Comparison of ENCODE assay signal across 16 cellular contexts in genomic region chr1:226640737-226641136, GRCh38.
DNase-seq lines count a peak whose midpoint lies in the region; ATAC-seq and TF ChIP-seq lines count a peak whose summit lies in the region.
"Had no signal": no experiment of that assay in that cellular context is flagged by ENCODE, and none has a peak within 500 bp of the region (broad histone marks: within the 10 kb centered on the region; RNA-seq: fewer than 3 reads in every experiment).

No MANE protein-coding gene starts in this region.

- no peaks in the 10 kb centered on the region for H3K27me3 ChIP-seq in CD4-positive, CD25-positive, alpha-beta regulatory T cell (ENCODE audit: control insufficient read depth, insufficient read depth, low read length)
- H3K27me3 ChIP-seq in endodermal cell (ENCODE audit: control insufficient read depth, insufficient read depth, low read length, poor library complexity, severe bottlenecking), result no peaks in the 10 kb centered on the region
- H3K27me3 ChIP-seq: ovary, SJSA1, testis had no signal

- no peaks in the 10 kb centered on the region for H3K9me3 ChIP-seq in CD4-positive, CD25-positive, alpha-beta regulatory T cell (ENCODE audit: control insufficient read depth in 2 of 2, low read length in 2 of 2)
- no peaks in the 10 kb centered on the region for H3K9me3 ChIP-seq in HEK293 (ENCODE audit: control insufficient read depth, insufficient read depth, low read depth, low read length)
- no peaks in the 10 kb centered on the region for H3K9me3 ChIP-seq in endodermal cell (ENCODE audit: control insufficient read depth, low read length)
- H3K9me3 ChIP-seq: ovary, SJSA1, testis had no signal

- H3K4me3 Mint-ChIP-seq in CD4-positive, CD25-positive, alpha-beta regulatory T cell, result peak overlapping the region in 1 of 4 donors; percentile 32
- no peak overlapping the region for H3K4me3 Mint-ChIP-seq in endothelial cell (ENCODE audit: unreplicated experiment)
- no peak overlapping the region for H3K4me3 Mint-ChIP-seq in endodermal cell
- H3K4me3 Mint-ChIP-seq: activated CD4-positive, alpha-beta memory T cell treated with anti-CD3 and anti-CD28 coated beads, Interleukin-2, amount 10 ng/mL, durations not matched to agents 7 days and 5 days; activated T-helper 17 cell treated with anti-CD3 and anti-CD28 coated beads, Interleukin-2, amount 50 U/mL, for 72 hours had no signal

- intact Hi-C loops in posterior cingulate gyrus (cut with DNase I), result no loop called here

- peaks cover 65% of the 10 kb centered on the region for H3K36me3 ChIP-seq in CD4-positive, CD25-positive, alpha-beta regulatory T cell (ENCODE audit: control insufficient read depth, insufficient read depth, low read length)
- peaks cover 0 to 11% of the 10 kb centered on the region in 2 experiments; a peak in 2 of 3 replicates for H3K36me3 ChIP-seq in HEK293 (ENCODE audit: control insufficient read depth in 2 of 2, insufficient read depth in 1 of 2, low read length in 2 of 2)
- H3K36me3 ChIP-seq in endodermal cell (ENCODE audit: control insufficient read depth, insufficient read depth, low read length), result peaks cover 15% of the 10 kb centered on the region
- H3K36me3 ChIP-seq: ovary, SJSA1 had no signal

- no peak overlapping the region for H3K9ac ChIP-seq in endodermal cell (ENCODE audit: extremely low read depth, low read length, poor library complexity, severe bottlenecking)

- DNase-seq in CD4-positive, CD25-positive, alpha-beta regulatory T cell, result no peak
- DNase-seq in endothelial cell (ENCODE audit: low spot score) (no peak), posterior cingulate gyrus (peak in 6 of 10 donors; percentile 5 to 62 (median 36)), NCI-H1048 (lab: John Stamatoyannopoulos, UW) (no peak), HPDE6-E6E7 (ENCODE audit: extremely low spot score) (no peak), endodermal cell (no peak)
- DNase-seq: activated CD4-positive, alpha-beta memory T cell treated with anti-CD3 and anti-CD28 coated beads, Interleukin-2, amount 10 ng/mL, durations not matched to agents 7 days and 5 days; C1 segment of cervical spinal cord; NCI-H2029; testis had no signal

- peaks cover 4 to 65% (median 32%) of the 10 kb centered on the region in 4 donors for H3K4me1 Mint-ChIP-seq in CD4-positive, CD25-positive, alpha-beta regulatory T cell
- peaks cover 27% of the 10 kb centered on the region for H3K4me1 Mint-ChIP-seq in endothelial cell (ENCODE audit: unreplicated experiment)
- H3K4me1 Mint-ChIP-seq in endodermal cell, result peaks cover 1% of the 10 kb centered on the region

- H3K27ac Mint-ChIP-seq in CD4-positive, CD25-positive, alpha-beta regulatory T cell, result peak overlapping the region in 2 of 3 donors; percentile 37 to 91
- H3K27ac Mint-ChIP-seq in endothelial cell (ENCODE audit: unreplicated experiment), result peak overlapping the region; percentile 80
- H3K27ac Mint-ChIP-seq in endodermal cell, result no peak overlapping the region
- H3K27ac Mint-ChIP-seq: activated CD4-positive, alpha-beta memory T cell treated with anti-CD3 and anti-CD28 coated beads, Interleukin-2, amount 10 ng/mL, durations not matched to agents 7 days and 5 days had no signal

- H3K36me3 Mint-ChIP-seq in CD4-positive, CD25-positive, alpha-beta regulatory T cell, result peaks cover 11% of the 10 kb centered on the region
- H3K36me3 Mint-ChIP-seq in endothelial cell (ENCODE audit: low read depth, unreplicated experiment), result peaks cover 46% of the 10 kb centered on the region
- peaks cover 49% of the 10 kb centered on the region for H3K36me3 Mint-ChIP-seq in endodermal cell (ENCODE audit: low read depth)

- no peaks in the 10 kb centered on the region for H3K27me3 Mint-ChIP-seq in CD4-positive, CD25-positive, alpha-beta regulatory T cell
- H3K27me3 Mint-ChIP-seq in endothelial cell (ENCODE audit: unreplicated experiment), result peaks cover 15% of the 10 kb centered on the region
- H3K27me3 Mint-ChIP-seq in endodermal cell (ENCODE audit: insufficient read depth), result no peaks in the 10 kb centered on the region
- H3K27me3 Mint-ChIP-seq: activated CD4-positive, alpha-beta memory T cell treated with anti-CD3 and anti-CD28 coated beads, Interleukin-2, amount 10 ng/mL, durations not matched to agents 7 days and 5 days; activated T-helper 17 cell treated with anti-CD3 and anti-CD28 coated beads, Interleukin-2, amount 50 U/mL, for 72 hours had no signal

- no peak overlapping the region for H3K4me3 ChIP-seq in CD4-positive, CD25-positive, alpha-beta regulatory T cell (ENCODE audit: low read depth, low read length)
- no peak overlapping the region for H3K4me3 ChIP-seq in HEK293 (ENCODE audit: low read depth, low read length)
- H3K4me3 ChIP-seq in endodermal cell (ENCODE audit: low read length), result no peak overlapping the region
- H3K4me3 ChIP-seq: lung, ovary, SJSA1, testis had no signal

- POLR2A ChIA-PET in HEK293 (lab: Yijun Ruan, JAX), result no interaction called here

- peaks cover 52% of the 10 kb centered on the region for H3K4me1 ChIP-seq in CD4-positive, CD25-positive, alpha-beta regulatory T cell (ENCODE audit: control insufficient read depth, insufficient read depth, low read length, poor library complexity, severe bottlenecking)
- 0 out of 2 replicates have a peak, but pooled peaks cover 3% of the 10 kb centered on the region for H3K4me1 ChIP-seq in HEK293 (ENCODE audit: control insufficient read depth, insufficient read depth, low read length)
- no peaks in the 10 kb centered on the region for H3K4me1 ChIP-seq in endodermal cell (ENCODE audit: control insufficient read depth, insufficient read depth, low read length)

- TF ChIP-seq CTCF in HEK293 (tag by site-specific recombination; IDR thresholded peaks at IDR 0.05) (no peak), endothelial cell (IDR thresholded peaks at IDR 0.05; ENCODE audit: unreplicated experiment) (no peak), endodermal cell (conservative IDR thresholded peaks at IDR 0.05) (no peak)

- 86 to 89% methylated on average over 9 to 11 of the region's 11 CpGs for WGBS in endodermal cell (ENCODE audit: insufficient coverage in 1 of 2, insufficient read length in 1 of 2), 2 experiments

- no peak for ATAC-seq in CD4-positive, CD25-positive, alpha-beta regulatory T cell (ENCODE audit: low read depth in 2 of 2)
- ATAC-seq: activated T-helper 17 cell treated with anti-CD3 and anti-CD28 coated beads, Interleukin-2, amount 50 U/mL, for 72 hours; HCT116 had no signal

- CTCF ChIA-PET in HEK293 (lab: Yijun Ruan, JAX), result interaction anchor here (0.6 to 2.3 kb wide), 9 partner anchors 8 to 734 kb away, joined by 3 to 9 read pairs (median 3); no protein-coding TSS in a partner anchor

- no peaks in the 10 kb centered on the region for H3K9me3 Mint-ChIP-seq in CD4-positive, CD25-positive, alpha-beta regulatory T cell
- no peaks in the 10 kb centered on the region for H3K9me3 Mint-ChIP-seq in endothelial cell (ENCODE audit: unreplicated experiment)
- H3K9me3 Mint-ChIP-seq in endodermal cell, result no peaks in the 10 kb centered on the region
- H3K9me3 Mint-ChIP-seq: activated CD4-positive, alpha-beta memory T cell treated with anti-CD3 and anti-CD28 coated beads, Interleukin-2, amount 10 ng/mL, durations not matched to agents 7 days and 5 days; activated T-helper 17 cell treated with anti-CD3 and anti-CD28 coated beads, Interleukin-2, amount 50 U/mL, for 72 hours had no signal

- no peak overlapping the region for H3K27ac ChIP-seq in CD4-positive, CD25-positive, alpha-beta regulatory T cell (ENCODE audit: insufficient read depth, low read length, poor library complexity, severe bottlenecking)
- H3K27ac ChIP-seq in HEK293 (ENCODE audit: extremely low read depth, low read depth, low read length) (no peak overlapping the region), endodermal cell (ENCODE audit: low read depth, low read length) (no peak overlapping the region)
- H3K27ac ChIP-seq: ovary, SJSA1, testis had no signal

TF ChIP-seq in HEK293, 187 proteins besides CTCF, POLR2A, EP300 and RAD21:
- peak; percentile 56 for TF ChIP-seq EGR2 (tag by site-specific recombination; IDR thresholded peaks at IDR 0.05; ENCODE audit: low read depth)
- TF ChIP-seq TRIM28 (IDR thresholded peaks at IDR 0.05; ENCODE audit: borderline replicate concordance, low read length), result no peak

Comparison
In these comparisons a context has a peak if more than half of its experiments do, and no peak if none do; other contexts are left out.
1. DNase-seq: peak in posterior cingulate gyrus (6 of 10); none in CD4-positive, CD25-positive, alpha-beta regulatory T cell (0 of 3), endothelial cell (single experiment), NCI-H1048 (single experiment), HPDE6-E6E7 (single experiment) and endodermal cell (single experiment).